In the genomic region with DNA sequence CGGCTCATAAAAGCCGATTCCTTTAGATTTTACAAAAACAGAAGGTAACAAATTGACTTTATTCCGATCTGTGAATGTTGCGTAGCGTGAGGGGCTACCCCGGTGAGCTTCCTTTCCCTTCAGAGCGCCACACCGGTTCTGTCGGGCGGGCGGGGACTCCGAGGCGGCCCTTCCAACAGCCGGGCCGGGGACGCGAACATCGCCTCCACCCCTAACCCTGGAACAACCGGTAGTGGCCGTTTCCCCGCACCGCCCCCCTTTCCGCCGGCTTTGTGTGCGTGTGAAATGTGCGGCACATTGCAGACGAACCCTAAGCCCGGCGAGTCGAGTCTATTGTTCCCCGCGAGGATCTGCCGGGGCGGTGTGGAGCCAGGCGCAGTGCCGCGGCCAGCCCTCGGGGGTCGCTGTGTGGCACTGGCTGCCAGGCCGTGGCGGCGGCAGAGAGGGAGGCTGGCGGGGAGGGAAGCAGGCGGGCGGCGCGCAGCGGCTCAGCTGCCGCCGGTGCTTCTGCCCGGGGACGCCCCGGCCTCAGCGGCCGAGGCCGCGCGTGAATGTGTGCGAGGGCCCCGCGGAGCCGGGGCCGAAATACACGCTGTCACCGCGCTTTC, we compare ENCODE assay signal across 8 cellular contexts. TPM values are rescaled to one million over a fixed set of nuclear protein-coding genes. Genes with fewer than 3 reads are reported as not detected.
DNase-seq lines count a peak whose midpoint lies in the region; ATAC-seq and TF ChIP-seq lines count a peak whose summit lies in the region.

No MANE protein-coding gene starts in this region.

- TF ChIP-seq CTCF in colonic mucosa (IDR thresholded peaks at IDR 0.05) = peak; percentile 95

- no peaks in the 10 kb centered on the region for H3K36me3 ChIP-seq in colonic mucosa

- peak overlapping the region; percentile 99 for H3K27ac ChIP-seq in colonic mucosa

- peak overlapping the region; percentile 78 for H3K4me3 ChIP-seq in colonic mucosa

- peak overlapping the region; percentile 91 to 98 for H3K9ac ChIP-seq in colonic mucosa (ENCODE audit: low read depth in 2 of 2, low read length in 2 of 2)

- H3K4me1 ChIP-seq in colonic mucosa = peaks cover 14% of the 10 kb centered on the region

- H3K27me3 ChIP-seq in colonic mucosa = no peaks in the 10 kb centered on the region

- ATAC-seq in HG03457 (IDR thresholded peaks at IDR 0.05; ENCODE audit: unreplicated experiment) (peak; percentile 40), left colon (peak; percentile 69)

- no peaks in the 10 kb centered on the region for H3K9me3 ChIP-seq in colonic mucosa

- DNase-seq in C1 segment of cervical spinal cord (lab: John Stamatoyannopoulos, UW) = peak; percentile 70 to 98 (median 94)
- peak; percentile 29 for DNase-seq in GM19240 (ENCODE audit: insufficient read length, low spot score)
- peak; percentile 88 for DNase-seq in NCI-H510A treated with DMSO at 0.1 percent for 48 hours (lab: John Stamatoyannopoulos, UW)
- DNase-seq in activated CD4-positive, alpha-beta T cell treated with anti-CD3 and anti-CD28 coated beads for 4 hours = peak; percentile 95 to 96
- peak; percentile 96 for DNase-seq in colonic mucosa
- peak; percentile 97 to 98 for DNase-seq in left colon
- DNase-seq in stimulated activated CD4-positive, alpha-beta T cell treated with anti-CD3 and anti-CD28 coated beads, Interleukin-1b, Interleukin-23, amount 100 ng/mL, for 4 hours (ENCODE audit: low read depth in 2 of 2) = peak; percentile 90 to 94

- intact Hi-C loops in colonic mucosa (cut with DNase I) = loop anchor here (2.0 kb wide), 1 partner anchor 262 kb away; a partner anchor contains a TSS
- intact Hi-C loops in left colon (cut with DNase I, micrococcal nuclease) = no loop called here

RNA-seq across cellular contexts. Expression of a gene that starts 0.8 kb away (rescaled TPM):
- total RNA-seq in colonic mucosa = 10 to 100 TPM; 26.8 to 29.1 TPM
- 10 to 100 TPM; 31.0 to 32.0 TPM for total RNA-seq in left colon

Comparison
In these comparisons a context has a peak if more than half of its experiments do, and no peak if none do; other contexts are left out.
1. Peak in every context shown above with its lines: DNase-seq, ATAC-seq, H3K4me3 ChIP-seq and H3K27ac ChIP-seq.
2. DNase-seq: peak in every context shown above with its lines; median percentile 98 in left colon; 96 in colonic mucosa; 96 in activated CD4-positive, alpha-beta T cell treated with anti-CD3 and anti-CD28 coated beads for 4 hours; 94 in C1 segment of cervical spinal cord; 92 in stimulated activated CD4-positive, alpha-beta T cell treated with anti-CD3 and anti-CD28 coated beads, Interleukin-1b, Interleukin-23, amount 100 ng/mL, for 4 hours; 88 in NCI-H510A treated with DMSO at 0.1 percent for 48 hours; 29 in GM19240.